ENCODE assay signal across 12 cellular contexts in the genomic region with DNA sequence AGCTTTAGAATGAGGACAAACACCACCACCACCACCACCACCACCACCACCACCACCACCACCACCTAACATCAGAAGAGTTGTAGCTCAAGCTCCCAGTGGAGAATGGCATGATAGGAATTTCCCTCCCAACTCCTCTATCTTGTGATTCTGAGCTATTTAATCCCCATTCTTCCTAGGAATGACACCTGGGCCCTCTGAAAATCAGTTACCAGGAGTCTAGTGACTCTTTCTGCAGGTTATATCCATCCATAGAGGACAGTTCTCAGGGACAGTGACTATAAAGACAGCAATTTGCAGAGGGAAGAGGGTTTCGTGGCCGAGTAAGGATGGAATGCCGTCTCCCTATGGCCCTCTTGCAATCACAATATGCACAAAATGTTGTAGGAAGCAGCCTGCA. TPM values are rescaled to one million over a fixed set of nuclear protein-coding genes. Genes with fewer than 3 reads are reported as not detected.
DNase-seq lines count a peak whose midpoint lies in the region; ATAC-seq and TF ChIP-seq lines count a peak whose summit lies in the region.
"Had no signal": no experiment of that assay in that cellular context is flagged by ENCODE, and none has a peak within 500 bp of the region (broad histone marks: within the 10 kb centered on the region; RNA-seq: fewer than 3 reads in every experiment).

No MANE protein-coding gene starts in this region.

- H3K4me3 Mint-ChIP-seq in activated naive CD8-positive, alpha-beta T cell treated with anti-CD3 and anti-CD28 coated beads for 36 hours: no peak overlapping the region

- H3K4me1 ChIP-seq in thoracic aorta (ENCODE audit: control insufficient read depth in 1 of 2, low read depth in 2 of 2): peaks cover 87 to 98% of the 10 kb centered on the region in 2 donors

- no peak for TF ChIP-seq CTCF in thoracic aorta (IDR thresholded peaks at IDR 0.05)

- no peak for DNase-seq in activated naive CD4-positive, alpha-beta T cell treated with anti-CD3 and anti-CD28 coated beads, Interleukin-2, amount 50 U/mL, for 72 hours (ENCODE audit: low spot score in 2 of 2)
- DNase-seq in activated naive CD4-positive, alpha-beta T cell (lab: John Stamatoyannopoulos, UW): no peak
- DNase-seq in activated naive CD8-positive, alpha-beta T cell treated with anti-CD3 and anti-CD28 coated beads for 36 hours: no peak
- DNase-seq in thoracic aorta (ENCODE audit: low spot score) (no peak), NCI-H446 treated with DMSO at 0.1 percent for 48 hours (lab: John Stamatoyannopoulos, UW) (no peak), GM19240 (ENCODE audit: insufficient read length, low spot score) (no peak)
- DNase-seq: cerebellar nuclear complex; MG63; NK-92 treated with Interleukin-12 subunit alpha and Interleukin-12 subunit beta, amount 100 ng/mL, for 24 hours; stimulated activated naive CD4-positive, alpha-beta T cell had no signal

- H3K4me3 ChIP-seq in thoracic aorta: no peak overlapping the region
- H3K4me3 ChIP-seq: MG63 had no signal

- H3K9me3 ChIP-seq in thoracic aorta: no peaks in the 10 kb centered on the region
- H3K9me3 ChIP-seq: MG63 had no signal

- no peaks in the 10 kb centered on the region for H3K27me3 Mint-ChIP-seq in activated naive CD8-positive, alpha-beta T cell treated with anti-CD3 and anti-CD28 coated beads for 36 hours

- peaks cover 9 to 38% of the 10 kb centered on the region in 2 donors for H3K36me3 Mint-ChIP-seq in activated naive CD4-positive, alpha-beta T cell treated with anti-CD3 and anti-CD28 coated beads, Interleukin-2, amount 50 U/mL, for 72 hours
- H3K36me3 Mint-ChIP-seq in activated naive CD8-positive, alpha-beta T cell treated with anti-CD3 and anti-CD28 coated beads for 36 hours: peaks cover 58% of the 10 kb centered on the region

- no peak for ATAC-seq in activated naive CD4-positive, alpha-beta T cell treated with anti-CD3 and anti-CD28 coated beads, Interleukin-2, amount 50 U/mL, for 72 hours
- ATAC-seq in thoracic aorta (ENCODE audit: insufficient number of reproducible peaks, low FRiP score, low read depth): no peak
- no peak for ATAC-seq in GM18867 (IDR thresholded peaks at IDR 0.05; ENCODE audit: unreplicated experiment)

- peaks cover 6% of the 10 kb centered on the region for H3K36me3 ChIP-seq in thoracic aorta

- H3K27ac ChIP-seq in layer of hippocampus (ENCODE audit: low read depth, low read length): peak overlapping the region; percentile 15
- peak overlapping the region; percentile 93 to 97 for H3K27ac ChIP-seq in thoracic aorta

- H3K9me3 Mint-ChIP-seq in activated naive CD4-positive, alpha-beta T cell treated with anti-CD3 and anti-CD28 coated beads, Interleukin-2, amount 50 U/mL, for 72 hours: no peaks in the 10 kb centered on the region
- no peaks in the 10 kb centered on the region for H3K9me3 Mint-ChIP-seq in activated naive CD8-positive, alpha-beta T cell treated with anti-CD3 and anti-CD28 coated beads for 36 hours

- peak overlapping the region; percentile 53 to 83 for H3K27ac Mint-ChIP-seq in activated naive CD4-positive, alpha-beta T cell treated with anti-CD3 and anti-CD28 coated beads, Interleukin-2, amount 50 U/mL, for 72 hours
- peak overlapping the region; percentile 89 for H3K27ac Mint-ChIP-seq in activated naive CD8-positive, alpha-beta T cell treated with anti-CD3 and anti-CD28 coated beads for 36 hours

- H3K27me3 ChIP-seq in layer of hippocampus (ENCODE audit: control insufficient read depth, insufficient read depth, low read length) (no peaks in the 10 kb centered on the region), thoracic aorta (replicated peaks; ENCODE audit: insufficient read depth) (no peaks in the 10 kb centered on the region)
- H3K27me3 ChIP-seq: MG63 had no signal

- peaks cover 90% of the 10 kb centered on the region for H3K4me1 Mint-ChIP-seq in activated naive CD8-positive, alpha-beta T cell treated with anti-CD3 and anti-CD28 coated beads for 36 hours

RNA-seq across cellular contexts. Expression of gene MYH9, which starts 27.8 kb away (rescaled TPM):
- total RNA-seq in activated naive CD4-positive, alpha-beta T cell treated with anti-CD3 and anti-CD28 coated beads, Interleukin-2, amount 50 U/mL, for 72 hours: 100 to 1,000 TPM; 521 to 691 TPM
- total RNA-seq in activated naive CD8-positive, alpha-beta T cell treated with anti-CD3 and anti-CD28 coated beads for 36 hours: 100 to 1,000 TPM; 551 to 554 TPM
- 1,000 to 10,000 TPM; 1,447 to 1,631 TPM for total RNA-seq in thoracic aorta
